ENCODE assay signal across 25 cellular contexts in genomic region chr7:87032604-87033003, GRCh38. TPM values are rescaled to one million over a fixed set of nuclear protein-coding genes. Genes with fewer than 3 reads are reported as not detected.
DNase-seq lines count a peak whose midpoint lies in the region; ATAC-seq, FAIRE-seq and TF ChIP-seq lines count a peak whose summit lies in the region.
"Had no signal": no experiment of that assay in that cellular context is flagged by ENCODE, and none has a peak within 500 bp of the region (broad histone marks: within the 10 kb centered on the region; RNA-seq: fewer than 3 reads in every experiment).

No MANE protein-coding gene starts in this region.

- intact Hi-C loops in GM12878 (cut with micrococcal nuclease; ENCODE audit: unreplicated experiment): no loop called here

- no peaks in the 10 kb centered on the region for H3F3A ChIP-seq in SK-N-SH (replicated peaks; ENCODE audit: insufficient read depth)

- H3K9ac ChIP-seq in SK-N-SH: 0 out of 2 replicates have a peak overlapping the region, but pooled peaks have one; percentile 1
- no peak overlapping the region for H3K9ac ChIP-seq in GM12878 (ENCODE audit: control insufficient read depth, insufficient read depth, low read length)
- H3K9ac ChIP-seq: BLaER1 had no signal

- no peak for ATAC-seq in SK-N-SH treated with all-trans-retinoic acid at 6 μM for 48 hours
- ATAC-seq in HG02870 (IDR thresholded peaks at IDR 0.05; ENCODE audit: unreplicated experiment): peak; percentile 49
- no peak for ATAC-seq in GM12878
- ATAC-seq in HG03139 (IDR thresholded peaks at IDR 0.05; ENCODE audit: unreplicated experiment): no peak
- ATAC-seq: Right ventricle myocardium inferior had no signal

- H3K9me2 ChIP-seq in SK-N-SH: no peaks in the 10 kb centered on the region

- RAD21 ChIA-PET in GM12878 (lab: Charles Lee; ENCODE audit: unreplicated experiment): no interaction called here

- H3K79me2 ChIP-seq in SK-N-SH (ENCODE audit: insufficient read depth) (peaks cover 90% of the 10 kb centered on the region), GM12878 (ENCODE audit: control insufficient read depth, insufficient read depth, low read length) (no peaks in the 10 kb centered on the region)

- no TSS peak for BruUV-seq in GM12878 (replicated peaks; lab: Mats Ljungman, UMichigan)

- in situ Hi-C loops in GM12878 (cut with MboI): no loop called here

- DNase-seq in SK-N-SH (no peak), GM12878 (ENCODE audit: low read depth, low spot score) (no peak), cerebellar nuclear complex (lab: John Stamatoyannopoulos, UW) (no peak), SKM-1 (lab: John Stamatoyannopoulos, UW; ENCODE audit: unreplicated experiment) (no peak)
- no peak for DNase-seq in activated T-cell treated with anti-CD3 and anti-CD28 coated beads, Interleukin-2, amount 50 U/mL, for 48 hours
- DNase-seq: ACHN; CD4-positive, alpha-beta T cell; DND-41; KBM-7; NCI-H1092 treated with DMSO at 0.1 percent for 48 hours; NCI-H1436 treated with DMSO at 0.1 percent for 48 hours; NCI-H1930; NCI-H345; NCI-H524; NCI-H774; SW 1271; T-helper 2 cell had no signal

- TF ChIP-seq RAD21 in SK-N-SH (IDR thresholded peaks at IDR 0.05; ENCODE audit: low read length) (no peak), GM12878 (IDR thresholded peaks at IDR 0.05; ENCODE audit: insufficient read depth, low read depth, low read length) (no peak)

- H2AFZ ChIP-seq in SK-N-SH (ENCODE audit: low read depth) (no peak overlapping the region), GM12878 (ENCODE audit: control insufficient read depth, low read depth, low read length) (no peak overlapping the region)

- FAIRE-seq in GM12878 (lab: Jason Lieb, UNC): peak; percentile 79
- FAIRE-seq: H54 had no signal

- H3K27me3 ChIP-seq in SK-N-SH (ENCODE audit: insufficient read depth) (no peaks in the 10 kb centered on the region), GM12878 (replicated peaks in 1 of 2; ENCODE audit: control insufficient read depth in 2 of 2, insufficient read depth in 2 of 2, low read length in 1 of 2) (no peaks in the 10 kb centered on the region)
- H3K27me3 ChIP-seq: BLaER1, SJSA1 had no signal

- SMC1A ChIA-PET in GM12878 (lab: Charles Lee; ENCODE audit: uncharacterized antibody, unreplicated experiment): no interaction called here

- H4K20me1 ChIP-seq in SK-N-SH (ENCODE audit: insufficient read depth) (peaks cover 25% of the 10 kb centered on the region), GM12878 (ENCODE audit: control insufficient read depth, insufficient read depth) (no peaks in the 10 kb centered on the region)
- H4K20me1 ChIP-seq: BLaER1 had no signal

- WGBS in SK-N-SH (ENCODE audit: low lambda C conversion rate): 58% methylated on average over 2 of the region's 2 CpGs
- 15% methylated on average over 2 of the region's 2 CpGs for WGBS in GM12878 (ENCODE audit: insufficient coverage, insufficient replicate concordance, low lambda C conversion rate, missing lambda C conversion rate)

- H3K36me3 ChIP-seq in SK-N-SH (replicated peaks in 1 of 2; ENCODE audit: control insufficient read depth in 1 of 2, insufficient read depth in 2 of 2, low read length in 1 of 2): no peaks in the 10 kb centered on the region
- H3K36me3 ChIP-seq in GM12878 (ENCODE audit: control insufficient read depth in 2 of 2, insufficient read depth in 2 of 2, low read length in 1 of 2): no peaks in the 10 kb centered on the region
- H3K36me3 ChIP-seq: BLaER1, SJSA1 had no signal

- H3K4me3 ChIP-seq in SK-N-SH (ENCODE audit: low read depth in 2 of 2, low read length in 1 of 2): no peak overlapping the region
- H3K4me3 ChIP-seq in GM12878: no peak overlapping the region
- H3K4me3 ChIP-seq: BLaER1, SJSA1 had no signal

- CTCF ChIA-PET in SK-N-SH (lab: Yijun Ruan, JAX): interaction anchor here (0.8 to 1.6 kb wide), 4 partner anchors 19 to 116 kb away, joined by 3 to 9 read pairs (median 5); no protein-coding TSS in a partner anchor
- CTCF ChIA-PET in GM12878 (lab: Yijun Ruan, JAX): no interaction called here

- TF ChIP-seq POLR2A in GM12878 (IDR thresholded peaks at IDR 0.05; ENCODE audit: low read depth, low read length): no peak

- H3K4me1 ChIP-seq in SK-N-SH (ENCODE audit: control insufficient read depth in 1 of 2, insufficient read depth in 2 of 2, low read depth in 1 of 2, low read length in 1 of 2) (peaks cover 0 to 8% of the 10 kb centered on the region in 2 experiments; a peak in 2 of 4 replicates), GM12878 (ENCODE audit: control insufficient read depth, insufficient read depth, low read length) (peaks cover 7% of the 10 kb centered on the region)
- H3K4me1 ChIP-seq: BLaER1, SJSA1 had no signal

- TF ChIP-seq EP300 in SK-N-SH (IDR thresholded peaks at IDR 0.05; ENCODE audit: borderline replicate concordance in 1 of 2, low read depth in 1 of 2, low read length in 1 of 2) (no peak), GM12878 (IDR thresholded peaks at IDR 0.05; ENCODE audit: borderline replicate concordance in 1 of 2, control insufficient read depth in 1 of 2, low read depth in 2 of 2, low read length in 2 of 2) (no peak)

- POLR2A ChIA-PET in SK-N-SH (lab: Yijun Ruan, JAX) (no interaction called here), GM12878 (lab: Charles Lee) (interaction anchor here (0.5 kb wide), 1 partner anchor 72 kb away, joined by 9 read pairs; no protein-coding TSS in a partner anchor)

- H3K9me3 ChIP-seq in SK-N-SH (no peaks in the 10 kb centered on the region), GM12878 (replicated peaks; ENCODE audit: control insufficient read depth, insufficient read depth, low read length) (no peaks in the 10 kb centered on the region; the same call in 2 of the 3 replicates)
- H3K9me3 ChIP-seq: SJSA1 had no signal

- H3K27ac ChIP-seq in SK-N-SH (ENCODE audit: low read depth in 2 of 2, low read length in 1 of 2) (no peak overlapping the region), GM12878 (ENCODE audit: control insufficient read depth, insufficient read depth) (no peak overlapping the region)
- H3K27ac ChIP-seq: 22Rv1, BLaER1, SJSA1 had no signal

- H3K4me2 ChIP-seq in SK-N-SH (no peak overlapping the region), GM12878 (ENCODE audit: control insufficient read depth, insufficient read depth) (no peak overlapping the region)
- H3K4me2 ChIP-seq: BLaER1 had no signal

- TF ChIP-seq CTCF in SK-N-SH (IDR thresholded peaks at IDR 0.05) (no peak), GM12878 (IDR thresholded peaks at IDR 0.05 in 2 of 3, conservative IDR thresholded peaks at IDR 0.05 in 1 of 3; ENCODE audit: control insufficient read depth in 2 of 3, extremely low read depth in 1 of 3, insufficient read depth in 1 of 3, low read depth in 3 of 3, low read length in 3 of 3) (no peak)

TF ChIP-seq in SK-N-SH treated with all-trans-retinoic acid at 6 μM for 48 hours, 23 proteins besides CTCF, POLR2A, EP300 and RAD21 (continues in another document):
- no peak for TF ChIP-seq OSR1 (CRISPR knock-in tag; IDR thresholded peaks at IDR 0.05)
- no peak for TF ChIP-seq ZNF70 (CRISPR knock-in tag; IDR thresholded peaks at IDR 0.05)
- TF ChIP-seq, protein P1, sequence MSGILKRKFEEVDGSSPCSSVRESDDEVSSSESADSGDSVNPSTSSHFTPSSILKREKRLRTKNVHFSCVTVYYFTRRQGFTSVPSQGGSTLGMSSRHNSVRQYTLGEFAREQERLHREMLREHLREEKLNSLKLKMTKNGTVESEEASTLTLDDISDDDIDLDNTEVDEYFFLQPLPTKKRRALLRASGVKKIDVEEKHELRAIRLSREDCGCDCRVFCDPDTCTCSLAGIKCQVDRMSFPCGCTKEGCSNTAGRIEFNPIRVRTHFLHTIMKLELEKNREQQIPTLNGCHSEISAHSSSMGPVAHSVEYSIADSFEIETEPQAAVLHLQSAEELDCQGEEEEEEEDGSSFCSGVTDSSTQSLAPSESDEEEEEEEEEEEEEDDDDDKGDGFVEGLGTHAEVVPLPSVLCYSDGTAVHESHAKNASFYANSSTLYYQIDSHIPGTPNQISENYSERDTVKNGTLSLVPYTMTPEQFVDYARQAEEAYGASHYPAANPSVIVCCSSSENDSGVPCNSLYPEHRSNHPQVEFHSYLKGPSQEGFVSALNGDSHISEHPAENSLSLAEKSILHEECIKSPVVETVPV (CRISPR knock-in tag; IDR thresholded peaks at IDR 0.05): no peak

TF ChIP-seq in GM12878, 131 proteins besides CTCF, POLR2A, EP300 and RAD21:
- TF ChIP-seq STAT1 (conservative IDR thresholded peaks at IDR 0.05) (no peak), RB1 (IDR thresholded peaks at IDR 0.05; ENCODE audit: borderline replicate concordance) (no peak), IKZF1 (conservative IDR thresholded peaks at IDR 0.05) (no peak)

RNA-seq across cellular contexts. Expression of gene ELAPOR2, which starts 26.9 kb away (rescaled TPM):
- polyA plus RNA-seq in SK-N-SH (2012; rRNA removed) (8.8 and 15.9 TPM in 2 replicates), GM12878 (2011; rRNA removed) (0.12 and 0.14 TPM in 2 replicates), GM12878 (2014; fragmentation: Illumina TruSeq; extraction: Trizol) (4.6 and 5.3 TPM in 2 replicates), GM12878 (2014; fragmentation: Nextera tagmentation; extraction: Ambion mirVana) (1 to 10 TPM; 1.3 to 2.3 TPM), GM12878 (2014; rRNA removed) (2.7 and 5.1 TPM in 2 replicates), GM12878 (2016; fragmentation: Nextera tagmentation; extraction: Ambion mirVana) (1 to 10 TPM; 1.6 to 3.7 TPM)
- 11.7 TPM in 2 replicates for polyA plus RNA-seq in SK-N-SH (2012; cell fraction: cytosol; rRNA removed)
- 9.7 and 25.8 TPM in 2 replicates for polyA plus RNA-seq in SK-N-SH (2012; cell fraction: nucleus; rRNA removed)
- total RNA-seq in GM12878 (2013; cell fraction: nucleolus; rRNA removed): not detected in 2 replicates
- total RNA-seq in GM12878 (2014; rRNA removed) (3.9 and 4.6 TPM in 2 replicates), GM12878 (2014; rRNA removed; fragmentation: Illumina TruSeq; extraction: Trizol) (3.3 and 5.3 TPM in 2 replicates), GM12878 (2021) (4.0 and 7.1 TPM in 2 replicates)
- polyA plus RNA-seq in GM12878 (2011; ENCODE audit: low read depth): 5.4 TPM
- polyA plus RNA-seq in GM12878 (2011; cell fraction: cytosol; rRNA removed): 0.01 and 0.05 TPM in 2 replicates
- polyA plus RNA-seq in GM12878 (2011; cell fraction: nucleus; rRNA removed): 0.12 TPM in 1 of 2 replicates, not detected in the other
- polyA plus RNA-seq in GM12878 (2012): 4.5 and 5.2 TPM in 2 replicates
- polyA minus RNA-seq in GM12878 (2011; rRNA and poly(A)+ RNA removed): 0.15 and 0.37 TPM in 2 replicates
- 1.7 TPM in 1 of 2 replicates, not detected in the other for polyA minus RNA-seq in GM12878 (2011; cell fraction: cytosol; rRNA and poly(A)+ RNA removed)
- 0.36 TPM in 1 of 2 replicates, not detected in the other for polyA minus RNA-seq in GM12878 (2011; cell fraction: nucleus; rRNA and poly(A)+ RNA removed)
